In the genomic region with DNA sequence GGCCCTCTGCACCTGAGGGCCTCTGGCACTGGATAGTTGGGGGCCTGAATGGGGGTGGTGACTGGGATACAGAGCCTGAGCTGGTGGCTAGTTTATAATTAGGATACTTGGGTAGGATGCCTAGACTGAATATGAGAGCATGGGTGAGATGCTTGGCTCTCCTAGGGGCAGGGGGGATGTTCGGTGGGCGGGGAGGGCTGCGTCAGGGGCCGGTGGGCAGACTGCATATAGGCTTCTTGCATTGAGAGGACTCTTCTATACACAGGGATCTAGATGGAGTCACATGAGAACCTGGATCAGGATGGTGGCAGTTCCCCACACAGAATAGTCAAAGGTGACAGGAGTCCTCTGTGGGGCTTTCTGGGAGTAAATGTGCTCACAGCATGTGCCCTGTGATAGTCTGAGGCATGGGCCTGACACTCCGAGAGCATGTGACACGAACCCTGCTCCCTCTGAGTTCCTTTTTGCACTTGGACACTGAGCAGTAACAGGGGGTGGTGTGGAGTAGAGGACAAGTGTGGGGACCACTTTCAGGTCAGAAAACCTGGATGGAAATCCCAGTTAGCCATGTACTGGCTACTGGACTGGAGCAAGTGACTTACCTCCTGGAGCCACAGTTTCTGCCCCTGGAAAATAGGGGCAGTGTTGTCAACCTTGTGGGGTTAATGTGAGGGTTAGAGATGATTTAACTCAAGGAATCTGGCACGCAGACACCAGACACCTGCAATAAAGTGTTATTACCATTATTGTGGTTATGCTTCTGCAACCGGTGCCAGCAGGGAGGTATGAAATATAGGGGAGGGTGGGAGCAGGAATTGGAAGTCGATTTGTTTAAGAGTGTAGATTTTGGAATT, we compare ENCODE assay signal across 10 cellular contexts. TPM values are rescaled to one million over a fixed set of nuclear protein-coding genes. Genes with fewer than 3 reads are reported as not detected.
DNase-seq lines count a peak whose midpoint lies in the region; ATAC-seq, FAIRE-seq and TF ChIP-seq lines count a peak whose summit lies in the region.
"Had no signal": no experiment of that assay in that cellular context is flagged by ENCODE, and none has a peak within 500 bp of the region (broad histone marks: within the 10 kb centered on the region; RNA-seq: fewer than 3 reads in every experiment).

No MANE protein-coding gene starts in this region.

- H3K23ac ChIP-seq in mesenchymal stem cell (ENCODE audit: low read length in 2 of 2) = peak overlapping the region in 1 of 2 experiments; percentile 64

- POLR2A ChIA-PET in K562 (lab: Yijun Ruan, JAX) = interaction anchor here (1.5 to 5.5 kb wide), 3 partner anchors 7 to 30 kb away, joined by 5 to 16 read pairs (median 5); no protein-coding TSS in a partner anchor

- no peak for TF ChIP-seq EP300 in K562 (IDR thresholded peaks at IDR 0.05; ENCODE audit: low read length)

- peaks cover 4% of the 10 kb centered on the region for H3K79me1 ChIP-seq in mesenchymal stem cell (replicated peaks; ENCODE audit: low read length, poor library complexity, severe bottlenecking)

- no peak overlapping the region for H2BK12ac ChIP-seq in mesenchymal stem cell (ENCODE audit: low read length in 2 of 2)

- no peak overlapping the region for H2BK5ac ChIP-seq in mesenchymal stem cell (ENCODE audit: low read depth, low read length, poor library complexity, severe bottlenecking)

- intact Hi-C loops in activated naive CD4-positive, alpha-beta T cell treated with anti-CD3 and anti-CD28 coated beads for 36 hours (cut with micrococcal nuclease) = loop anchor here (1.0 to 10.0 kb wide), 4 partner anchors 9 to 1357 kb away; partner anchors contain the start of genes MEAF6, SFPQ and TRAPPC3
- intact Hi-C loops in K562 (cut with micrococcal nuclease) = no loop called here

- H2AK5ac ChIP-seq in mesenchymal stem cell (ENCODE audit: low read length, severe bottlenecking) = peak overlapping the region; percentile 23

- peak overlapping the region; percentile 94 for H3K27ac Mint-ChIP-seq in activated naive CD4-positive, alpha-beta T cell treated with anti-CD3 and anti-CD28 coated beads for 36 hours

- H3K27me3 Mint-ChIP-seq in activated naive CD4-positive, alpha-beta T cell treated with anti-CD3 and anti-CD28 coated beads for 36 hours (ENCODE audit: low read depth) = no peaks in the 10 kb centered on the region

- no peak overlapping the region for H3K4ac ChIP-seq in mesenchymal stem cell (ENCODE audit: low read depth in 1 of 2, low read length in 2 of 2)

- peak; percentile 42 for DNase-seq in activated naive CD4-positive, alpha-beta T cell treated with anti-CD3 and anti-CD28 coated beads for 36 hours
- DNase-seq in activated naive CD4-positive, alpha-beta T cell (lab: John Stamatoyannopoulos, UW) = no peak
- DNase-seq in K562 (ENCODE audit: extremely low read depth in 1 of 4, low spot score in 3 of 4) (no peak), mesenchymal stem cell (no peak), UCSD-AML1 (lab: John Stamatoyannopoulos, UW; ENCODE audit: unreplicated experiment) (no peak), SW 1271 (lab: John Stamatoyannopoulos, UW) (no peak)
- DNase-seq: NCI-H1417 treated with DMSO at 0.1 percent for 48 hours had no signal

- H3K9me3 ChIP-seq in K562 (replicated peaks; ENCODE audit: control insufficient read depth, insufficient read depth, low read depth, low read length) = no peaks in the 10 kb centered on the region
- H3K9me3 ChIP-seq in mesenchymal stem cell (ENCODE audit: control insufficient read depth, low read length) = no peaks in the 10 kb centered on the region

- H3K27me3 ChIP-seq in K562 (ENCODE audit: control insufficient read depth in 2 of 2, insufficient read depth in 2 of 2, low read length in 2 of 2) (no peaks in the 10 kb centered on the region), mesenchymal stem cell (ENCODE audit: control insufficient read depth in 1 of 2, insufficient read depth in 1 of 2, low read length in 2 of 2) (no peaks in the 10 kb centered on the region)

- peaks cover 54 to 67% of the 10 kb centered on the region in 2 experiments for H3K4me1 ChIP-seq in K562 (replicated peaks in 1 of 2; ENCODE audit: control insufficient read depth in 2 of 2, insufficient read depth in 2 of 2, low read length in 2 of 2)
- peaks cover 46% of the 10 kb centered on the region for H3K4me1 ChIP-seq in mesenchymal stem cell (ENCODE audit: control insufficient read depth, insufficient read depth, low read depth, low read length)
- H3K4me1 ChIP-seq in urinary bladder (ENCODE audit: insufficient read depth) = peaks cover 2% of the 10 kb centered on the region

- WGBS in K562 (ENCODE audit: insufficient coverage, low coverage, missing lambda C conversion rate) = 73% methylated on average over 9 of the region's 9 CpGs
- 84% methylated on average over 9 of the region's 9 CpGs for WGBS in mesenchymal stem cell
- WGBS in urinary bladder = 40% methylated on average over 9 of the region's 9 CpGs

- H3K4me1 Mint-ChIP-seq in activated naive CD4-positive, alpha-beta T cell treated with anti-CD3 and anti-CD28 coated beads for 36 hours (ENCODE audit: low read depth) = peaks cover 63% of the 10 kb centered on the region

- H3K4me2 ChIP-seq in K562 (ENCODE audit: insufficient read depth, low read length) (peak overlapping the region; percentile 87), mesenchymal stem cell (ENCODE audit: low read length, poor library complexity, severe bottlenecking) (peak overlapping the region; percentile 96)

- no peak for FAIRE-seq in K562 (lab: Jason Lieb, UNC)
- FAIRE-seq: G401.6 had no signal

- TF ChIP-seq RAD21 in K562 (CRISPR knock-in tag; conservative IDR thresholded peaks at IDR 0.05 in 1 of 2, IDR thresholded peaks at IDR 0.05 in 1 of 2) = no peak

- H4K91ac ChIP-seq in mesenchymal stem cell (ENCODE audit: low read length) = no peak overlapping the region

- no peak for ATAC-seq in K562
- ATAC-seq in GM19023 (IDR thresholded peaks at IDR 0.05; ENCODE audit: unreplicated experiment) = no peak

- peak overlapping the region; percentile 90 for H3K4me3 Mint-ChIP-seq in activated naive CD4-positive, alpha-beta T cell treated with anti-CD3 and anti-CD28 coated beads for 36 hours

- TF ChIP-seq CTCF in K562 (IDR thresholded peaks at IDR 0.05 in 2 of 3, conservative IDR thresholded peaks at IDR 0.05 in 1 of 3; ENCODE audit: insufficient read depth in 2 of 3, low read depth in 1 of 3, low read length in 3 of 3) = no peak

- peaks cover 32% of the 10 kb centered on the region for H3K36me3 ChIP-seq in K562 (ENCODE audit: control insufficient read depth, insufficient read depth, low read length)
- H3K36me3 ChIP-seq in mesenchymal stem cell (ENCODE audit: control insufficient read depth in 1 of 2, insufficient read depth in 2 of 2, low read depth in 1 of 2, low read length in 2 of 2) = peaks cover 23 to 27% of the 10 kb centered on the region in 2 experiments
- no peaks in the 10 kb centered on the region for H3K36me3 ChIP-seq in urinary bladder (ENCODE audit: insufficient read depth)

- in situ Hi-C loops in K562 (cut with MboI) = no loop called here

- H3K9me1 ChIP-seq in K562 (ENCODE audit: control insufficient read depth, insufficient read depth, low read length) = peaks cover 4% of the 10 kb centered on the region

- peaks cover 15% of the 10 kb centered on the region for H3K36me3 Mint-ChIP-seq in activated naive CD4-positive, alpha-beta T cell treated with anti-CD3 and anti-CD28 coated beads for 36 hours (ENCODE audit: low read depth)

- H2BK15ac ChIP-seq in mesenchymal stem cell (ENCODE audit: low read depth, poor library complexity, severe bottlenecking) = no peak overlapping the region

- H4K20me1 ChIP-seq in K562 (replicated peaks; ENCODE audit: control insufficient read depth, insufficient read depth, low read length) = 0 out of 2 replicates have a peak, but pooled peaks cover 3% of the 10 kb centered on the region

- no peak for TF ChIP-seq POLR2A in K562 (conservative IDR thresholded peaks at IDR 0.05)

- no peak overlapping the region for H4K8ac ChIP-seq in mesenchymal stem cell (ENCODE audit: low read length)

- H3K4me3 ChIP-seq in K562 = peak overlapping the region; percentile 92; the same call in 1 of the 2 replicates
- peak overlapping the region; percentile 93 to 98 for H3K4me3 ChIP-seq in mesenchymal stem cell (ENCODE audit: insufficient read depth in 1 of 2, low read depth in 1 of 2, low read length in 2 of 2)
- H3K4me3 ChIP-seq in urinary bladder (ENCODE audit: low read depth, low read length) = peak overlapping the region; percentile 98

- TSS peak; percentile 38 for BruUV-seq in K562 (replicated peaks; lab: Mats Ljungman, UMichigan)

- peak overlapping the region; percentile 81 to 86 for H3K9ac ChIP-seq in K562 (ENCODE audit: insufficient read depth in 1 of 2, low read depth in 2 of 2, low read length in 2 of 2)
- peak overlapping the region; percentile 100 for H3K9ac ChIP-seq in mesenchymal stem cell (ENCODE audit: low read length)

- peak overlapping the region in 1 of 2 experiments; percentile 72 for H3K14ac ChIP-seq in mesenchymal stem cell (ENCODE audit: low read length in 2 of 2)

- CTCF ChIA-PET in activated naive CD4-positive, alpha-beta T cell treated with anti-CD3 and anti-CD28 coated beads for 36 hours (lab: Charles Lee) = interaction anchor here (1.7 to 5.8 kb wide), 3 partner anchors 8 to 128 kb away, joined by 6 to 75 read pairs (median 7); partner anchors contain the start of gene TRAPPC3
- CTCF ChIA-PET in K562 (lab: Yijun Ruan, JAX; ENCODE audit: low intra/inter-chr PET ratio) = interaction anchor here (0.9 kb wide), 1 partner anchor 31 kb away, joined by 3 read pairs; no protein-coding TSS in a partner anchor

- no peak overlapping the region for H2AFZ ChIP-seq in K562 (ENCODE audit: low read depth, low read length)
- H2AFZ ChIP-seq in mesenchymal stem cell (ENCODE audit: low read depth, low read length) = no peak overlapping the region

- no peaks in the 10 kb centered on the region for H3K9me3 Mint-ChIP-seq in activated naive CD4-positive, alpha-beta T cell treated with anti-CD3 and anti-CD28 coated beads for 36 hours

- H3K27ac ChIP-seq in K562 (ENCODE audit: extremely low read depth, low read depth, low read length) = peak overlapping the region; percentile 84; the same call in 1 of the 3 replicates
- peak overlapping the region; percentile 63 for H3K27ac ChIP-seq in mesenchymal stem cell (ENCODE audit: low read length, poor library complexity, severe bottlenecking)
- peak overlapping the region; percentile 67 for H3K27ac ChIP-seq in urinary bladder (ENCODE audit: low read depth)

- peaks cover 75% of the 10 kb centered on the region for H3K79me2 ChIP-seq in K562 (ENCODE audit: control insufficient read depth, insufficient read depth, low read length)

- no peak overlapping the region for H3K18ac ChIP-seq in mesenchymal stem cell (ENCODE audit: low read depth in 1 of 2, low read length in 2 of 2)

- H2BK120ac ChIP-seq in mesenchymal stem cell (ENCODE audit: low read depth, low read length) = no peak overlapping the region

RNA-seq across cellular contexts. Expression of gene MAP7D1, which starts 2.2 kb away (rescaled TPM):
- 100 to 1,000 TPM; 106 TPM for total RNA-seq in activated naive CD4-positive, alpha-beta T cell treated with anti-CD3 and anti-CD28 coated beads for 36 hours
- 28.8 and 80.6 TPM in 2 replicates for total RNA-seq in K562 (2011; cell fraction: chromatin; rRNA removed; ENCODE audit: low replicate concordance)
- total RNA-seq in K562 (2011; cell fraction: nucleolus; rRNA removed) = 47.5 and 62.2 TPM in 2 replicates
- total RNA-seq in K562 (2011; cell fraction: nucleoplasm; rRNA removed) = 37.8 and 52.2 TPM in 2 replicates
- total RNA-seq in K562 (2014; rRNA removed) (72.8 and 74.4 TPM in 2 replicates), K562 (2014; rRNA removed; fragmentation: Illumina TruSeq; extraction: Trizol) (17.4 and 20.8 TPM in 2 replicates), K562 (2015; rRNA removed; fragmentation: Illumina TruSeq; extraction: Trizol) (34.5 and 37.8 TPM in 2 replicates), K562 (2021) (101 and 108 TPM in 2 replicates), urinary bladder (31.7 TPM)
- polyA plus RNA-seq in K562 (2011; rRNA removed) (17.2 and 18.4 TPM in 2 replicates), K562 (2014; fragmentation: Illumina TruSeq; extraction: Trizol) (49.2 and 53.7 TPM in 2 replicates), K562 (2014; fragmentation: Nextera tagmentation; extraction: Ambion mirVana) (1 to 10 TPM; 3.6 to 4.4 TPM), K562 (2014; rRNA removed) (53.8 and 54.7 TPM in 2 replicates), urinary bladder (144 TPM)
- 14.6 and 28.7 TPM in 2 replicates for polyA plus RNA-seq in K562 (2011; cell fraction: cytosol; rRNA removed)
- 34.1 and 46.2 TPM in 2 replicates for polyA plus RNA-seq in K562 (2011; cell fraction: nucleus; rRNA removed)
- 51.5 and 56.5 TPM in 2 replicates for polyA plus RNA-seq in K562 (2012)
- 8.2 and 9.2 TPM in 2 replicates for polyA minus RNA-seq in K562 (2011; rRNA and poly(A)+ RNA removed)
- 31.8 and 55.1 TPM in 2 replicates for polyA minus RNA-seq in K562 (2011; cell fraction: cytosol; rRNA and poly(A)+ RNA removed)
- polyA minus RNA-seq in K562 (2011; cell fraction: nucleus; rRNA and poly(A)+ RNA removed) = 13.1 and 14.8 TPM in 2 replicates
- polyA plus RNA-seq in mesenchymal stem cell (2013, experiment 1 of 2) = 97.8 TPM
- 97.8 TPM for polyA plus RNA-seq in mesenchymal stem cell (2013, experiment 2 of 2)

RNA-seq across cellular contexts. Expression of gene TRAPPC3, which starts 8.9 kb away (rescaled TPM):
- 10 to 100 TPM; 35.9 to 37.6 TPM for total RNA-seq in activated naive CD4-positive, alpha-beta T cell treated with anti-CD3 and anti-CD28 coated beads for 36 hours
- total RNA-seq in K562 (2011; cell fraction: chromatin; rRNA removed; ENCODE audit: low replicate concordance) = 60.6 and 88.2 TPM in 2 replicates
- 67.4 and 71.0 TPM in 2 replicates for total RNA-seq in K562 (2011; cell fraction: nucleolus; rRNA removed)
- 76.7 and 96.0 TPM in 2 replicates for total RNA-seq in K562 (2011; cell fraction: nucleoplasm; rRNA removed)
- 132 and 141 TPM in 2 replicates for total RNA-seq in K562 (2014; rRNA removed)
- total RNA-seq in K562 (2014; rRNA removed; fragmentation: Illumina TruSeq; extraction: Trizol) = 109 and 114 TPM in 2 replicates
- total RNA-seq in K562 (2015; rRNA removed; fragmentation: Illumina TruSeq; extraction: Trizol) = 112 and 115 TPM in 2 replicates
- 83.4 and 90.9 TPM in 2 replicates for total RNA-seq in K562 (2021)
- 128 and 141 TPM in 2 replicates for polyA plus RNA-seq in K562 (2011; rRNA removed)
- 75.6 and 128 TPM in 2 replicates for polyA plus RNA-seq in K562 (2011; cell fraction: cytosol; rRNA removed)
- polyA plus RNA-seq in K562 (2011; cell fraction: nucleus; rRNA removed) = 80.4 and 107 TPM in 2 replicates
- 109 and 110 TPM in 2 replicates for polyA plus RNA-seq in K562 (2012)
- 127 and 140 TPM in 2 replicates for polyA plus RNA-seq in K562 (2014; fragmentation: Illumina TruSeq; extraction: Trizol)
- 10 to 100 TPM; 20.6 to 41.8 TPM for polyA plus RNA-seq in K562 (2014; fragmentation: Nextera tagmentation; extraction: Ambion mirVana)
- 119 and 142 TPM in 2 replicates for polyA plus RNA-seq in K562 (2014; rRNA removed)
- 47.8 and 54.0 TPM in 2 replicates for polyA minus RNA-seq in K562 (2011; rRNA and poly(A)+ RNA removed)
- 29.4 and 32.5 TPM in 2 replicates for polyA minus RNA-seq in K562 (2011; cell fraction: cytosol; rRNA and poly(A)+ RNA removed)
- 18.6 and 31.1 TPM in 2 replicates for polyA minus RNA-seq in K562 (2011; cell fraction: nucleus; rRNA and poly(A)+ RNA removed)
- 78.6 TPM for polyA plus RNA-seq in mesenchymal stem cell (2013, experiment 1 of 2)
- 81.9 TPM for polyA plus RNA-seq in mesenchymal stem cell (2013, experiment 2 of 2)
- 43.9 TPM for total RNA-seq in urinary bladder
- 76.9 TPM for polyA plus RNA-seq in urinary bladder

RNA-seq across cellular contexts. Expression of gene COL8A2, which starts 33.2 kb away (rescaled TPM):
- total RNA-seq in activated naive CD4-positive, alpha-beta T cell treated with anti-CD3 and anti-CD28 coated beads for 36 hours = under 1 TPM in 1 of 2 experiments, not detected in 1; 0.07 TPM
- total RNA-seq in K562 (2011; cell fraction: chromatin; rRNA removed; ENCODE audit: low replicate concordance) = 0.07 and 0.11 TPM in 2 replicates
- 0.13 and 0.17 TPM in 2 replicates for total RNA-seq in K562 (2011; cell fraction: nucleolus; rRNA removed)
- total RNA-seq in K562 (2011; cell fraction: nucleoplasm; rRNA removed) = 0.07 TPM in 1 of 2 replicates, not detected in the other
- total RNA-seq in K562 (2014; rRNA removed) = 0.14 TPM in 1 of 2 replicates, not detected in the other
- 0.03 TPM in 1 of 2 replicates, not detected in the other for total RNA-seq in K562 (2014; rRNA removed; fragmentation: Illumina TruSeq; extraction: Trizol)
- not detected in 2 replicates for total RNA-seq in K562 (2015; rRNA removed; fragmentation: Illumina TruSeq; extraction: Trizol)
- total RNA-seq in K562 (2021) = 0.04 and 0.09 TPM in 2 replicates
- polyA plus RNA-seq in K562 (2011; rRNA removed) = 0.04 TPM in 2 replicates
- 0.09 TPM in 1 of 2 replicates, not detected in the other for polyA plus RNA-seq in K562 (2011; cell fraction: cytosol; rRNA removed)
- 0.11 TPM in 1 of 2 replicates, not detected in the other for polyA plus RNA-seq in K562 (2011; cell fraction: nucleus; rRNA removed)
- 0.01 and 0.07 TPM in 2 replicates for polyA plus RNA-seq in K562 (2012)
- 0.07 TPM in 1 of 2 replicates, not detected in the other for polyA plus RNA-seq in K562 (2014; fragmentation: Illumina TruSeq; extraction: Trizol)
- polyA plus RNA-seq in K562 (2014; fragmentation: Nextera tagmentation; extraction: Ambion mirVana) = not detected
- 0.03 TPM in 1 of 2 replicates, not detected in the other for polyA plus RNA-seq in K562 (2014; rRNA removed)
- not detected in 2 replicates for polyA minus RNA-seq in K562 (2011; rRNA and poly(A)+ RNA removed)
- polyA minus RNA-seq in K562 (2011; cell fraction: cytosol; rRNA and poly(A)+ RNA removed) = not detected in 2 replicates
- 0.13 TPM in 1 of 2 replicates, not detected in the other for polyA minus RNA-seq in K562 (2011; cell fraction: nucleus; rRNA and poly(A)+ RNA removed)
- polyA plus RNA-seq in mesenchymal stem cell (2013, experiment 1 of 2) = 0.25 TPM
- polyA plus RNA-seq in mesenchymal stem cell (2013, experiment 2 of 2) = 0.22 TPM
- 11.7 TPM for total RNA-seq in urinary bladder
- 21.9 TPM for polyA plus RNA-seq in urinary bladder

Comparison
In these comparisons a context has a peak if more than half of its experiments do, and no peak if none do; other contexts are left out.
1. RNA of gene COL8A2, which starts 33.2 kb away (total RNA-seq): 11.7 TPM in urinary bladder (single experiment); 0.07 TPM in activated naive CD4-positive, alpha-beta T cell treated with anti-CD3 and anti-CD28 coated beads for 36 hours and 0.03 to 0.17 TPM in K562; every median in the first group is over 10 times any median in the second.
2. Peak in every context shown above with its lines, with median percentiles within 50 percentile points of each other: H3K27ac ChIP-seq and H3K4me3 ChIP-seq.